In the genomic region with DNA sequence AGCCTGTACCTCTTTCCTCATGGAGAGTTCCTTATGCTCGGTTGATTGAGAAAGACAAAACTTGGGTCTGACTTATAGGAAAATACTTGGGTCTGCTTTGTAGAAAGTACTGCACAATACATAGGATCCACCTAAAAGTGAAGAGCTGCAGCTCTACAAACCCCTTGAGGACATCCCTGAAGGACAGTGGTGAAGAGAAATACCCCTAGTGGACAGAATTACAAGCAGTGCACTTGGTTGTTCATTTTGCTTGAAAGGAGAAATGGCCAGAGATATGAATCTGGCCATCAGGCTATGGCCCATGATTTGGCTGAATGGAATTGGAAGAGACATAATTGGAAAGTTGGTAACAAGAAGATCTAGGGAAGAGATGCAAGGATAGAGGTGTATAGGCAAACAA, we compare ENCODE assay signal across 15 cellular contexts. TPM values are rescaled to one million over a fixed set of nuclear protein-coding genes. Genes with fewer than 3 reads are reported as not detected.
"Had no signal": no experiment of that assay in that cellular context is flagged by ENCODE, and none has a peak within 500 bp of the region (broad histone marks: within the 10 kb centered on the region; RNA-seq: fewer than 3 reads in every experiment).

No MANE protein-coding gene starts in this region.

- H3K4me1 Mint-ChIP-seq: activated CD4-positive, alpha-beta T cell treated with anti-CD3 and anti-CD28 coated beads for 36 hours; activated CD8-positive, alpha-beta memory T cell treated with anti-CD3 and anti-CD28 coated beads, Interleukin-2, amount 10 ng/mL, durations not matched to agents 7 days and 5 days; naive thymus-derived CD8-positive, alpha-beta T cell; T-helper 17 cell had no signal

- H3K4me1 ChIP-seq: colonic mucosa, gastrocnemius medialis, heart left ventricle had no signal

- H3K27me3 Mint-ChIP-seq: stimulated activated memory B cell treated with anti-CD40 and anti-IgM and Interleukin-4, amounts not matched to agents 10 μg/mL and 1 μg/mL and 100 μg/mL, for 72 hours had no signal

- H3K4me3 Mint-ChIP-seq: activated CD4-positive, alpha-beta memory T cell treated with anti-CD3 and anti-CD28 coated beads for 36 hours; activated CD4-positive, alpha-beta T cell treated with anti-CD3 and anti-CD28 coated beads for 36 hours; activated CD8-positive, alpha-beta memory T cell treated with anti-CD3 and anti-CD28 coated beads, Interleukin-2, amount 10 ng/mL, durations not matched to agents 7 days and 5 days; naive thymus-derived CD8-positive, alpha-beta T cell; stimulated activated memory B cell treated with anti-CD40 and anti-IgM and Interleukin-4, amounts not matched to agents 10 μg/mL and 1 μg/mL and 100 μg/mL, for 72 hours; T-helper 17 cell had no signal

- H3K27ac Mint-ChIP-seq: activated CD4-positive, alpha-beta memory T cell treated with anti-CD3 and anti-CD28 coated beads for 36 hours; activated CD4-positive, alpha-beta T cell treated with anti-CD3 and anti-CD28 coated beads for 36 hours; activated CD8-positive, alpha-beta memory T cell treated with anti-CD3 and anti-CD28 coated beads, Interleukin-2, amount 10 ng/mL, durations not matched to agents 7 days and 5 days; naive thymus-derived CD8-positive, alpha-beta T cell; stimulated activated memory B cell treated with anti-CD40 and anti-IgM and Interleukin-4, amounts not matched to agents 10 μg/mL and 1 μg/mL and 100 μg/mL, for 72 hours; T-helper 17 cell had no signal

- H3K4me3 ChIP-seq: colonic mucosa, gastrocnemius medialis, heart left ventricle, mucosa of descending colon had no signal

- H3K36me3 ChIP-seq: colonic mucosa, gastrocnemius medialis, heart left ventricle had no signal

- ATAC-seq: activated CD4-positive, alpha-beta T cell treated with anti-CD3 and anti-CD28 coated beads for 36 hours; activated CD8-positive, alpha-beta memory T cell treated with anti-CD3 and anti-CD28 coated beads, Interleukin-2, amount 10 ng/mL, durations not matched to agents 7 days and 5 days; gastrocnemius medialis; heart left ventricle; naive thymus-derived CD8-positive, alpha-beta T cell; stimulated activated memory B cell treated with anti-CD40 and anti-IgM and Interleukin-4, amounts not matched to agents 10 μg/mL and 1 μg/mL and 100 μg/mL, for 72 hours; T-helper 17 cell had no signal

- H3K9me3 Mint-ChIP-seq: activated CD4-positive, alpha-beta memory T cell treated with anti-CD3 and anti-CD28 coated beads for 36 hours had no signal

- H3K27me3 ChIP-seq: colonic mucosa had no signal

- DNase-seq: activated CD4-positive, alpha-beta memory T cell treated with anti-CD3 and anti-CD28 coated beads for 36 hours; activated CD4-positive, alpha-beta T cell treated with anti-CD3 and anti-CD28 coated beads for 36 hours; activated CD8-positive, alpha-beta memory T cell treated with anti-CD3 and anti-CD28 coated beads, Interleukin-2, amount 10 ng/mL, durations not matched to agents 7 days and 5 days; activated naive CD4-positive, alpha-beta T cell treated with anti-CD3 and anti-CD28 coated beads, Interleukin-2, amount 50 U/mL, for 16 hours; activated T-cell treated with anti-CD3 and anti-CD28 coated beads, Interleukin-2, amount 50 U/mL, for 1 hour; central memory CD4-positive, alpha-beta T cell; colonic mucosa; gastrocnemius medialis; heart left ventricle; mucosa of descending colon; naive thymus-derived CD8-positive, alpha-beta T cell; retina; T-helper 17 cell had no signal

- H3K27ac ChIP-seq: colonic mucosa, gastrocnemius medialis, heart left ventricle had no signal

- H3K9me3 ChIP-seq: colonic mucosa, gastrocnemius medialis, heart left ventricle, mucosa of descending colon had no signal

- H3K36me3 Mint-ChIP-seq: activated CD4-positive, alpha-beta memory T cell treated with anti-CD3 and anti-CD28 coated beads for 36 hours; activated CD8-positive, alpha-beta memory T cell treated with anti-CD3 and anti-CD28 coated beads, Interleukin-2, amount 10 ng/mL, durations not matched to agents 7 days and 5 days had no signal

RNA-seq across cellular contexts. Expression of a gene that starts 8.3 kb away (rescaled TPM):
- total RNA-seq: lung microvascular endothelial cell had no signal
